Comparison of ENCODE assay signal across 10 cellular contexts in genomic region chr17:6374271-6374691, GRCh38.
DNase-seq lines count a peak whose midpoint lies in the region; ATAC-seq and TF ChIP-seq lines count a peak whose summit lies in the region.
"Had no signal": no experiment of that assay in that cellular context is flagged by ENCODE, and none has a peak within 500 bp of the region (broad histone marks: within the 10 kb centered on the region; RNA-seq: fewer than 3 reads in every experiment).

No MANE protein-coding gene starts in this region.

- H2BK5ac ChIP-seq in IMR-90 (ENCODE audit: low read depth, low read length, poor library complexity, severe bottlenecking): no peak overlapping the region

- no peak overlapping the region for H3K9ac ChIP-seq in IMR-90 (ENCODE audit: low read depth, low read length)
- H3K9ac ChIP-seq in mammary epithelial cell (ENCODE audit: insufficient read depth, low read length): peak overlapping the region; percentile 59

- H2BK15ac ChIP-seq in IMR-90 (ENCODE audit: low read depth, low read length): no peak overlapping the region

- H3K4ac ChIP-seq in IMR-90 (ENCODE audit: low read depth, low read length): no peak overlapping the region

- no peak overlapping the region for H4K5ac ChIP-seq in IMR-90 (ENCODE audit: low read depth, low read length)

- no peaks in the 10 kb centered on the region for H4K20me1 ChIP-seq in IMR-90 (ENCODE audit: insufficient read depth, low read length)
- no peaks in the 10 kb centered on the region for H4K20me1 ChIP-seq in mammary epithelial cell (ENCODE audit: insufficient read depth, low read length)

- H3K4me1 ChIP-seq in IMR-90 (ENCODE audit: control insufficient read depth, insufficient read depth, low read length): no peaks in the 10 kb centered on the region
- peaks cover 19% of the 10 kb centered on the region for H3K4me1 ChIP-seq in mammary epithelial cell (ENCODE audit: insufficient read depth, low read length)
- peaks cover 11% of the 10 kb centered on the region for H3K4me1 ChIP-seq in mesodermal cell (ENCODE audit: control insufficient read depth, insufficient read depth, low read length, poor library complexity, severe bottlenecking)
- H3K4me1 ChIP-seq in esophagus squamous epithelium: peaks cover 0 to 13% (median 11%) of the 10 kb centered on the region in 3 donors
- no peaks in the 10 kb centered on the region for H3K4me1 ChIP-seq in ascending aorta
- H3K4me1 ChIP-seq: psoas muscle had no signal

- intact Hi-C loops in IMR-90 (cut with micrococcal nuclease) (no loop called here), mammary epithelial cell (cut with micrococcal nuclease) (no loop called here), esophagus squamous epithelium (cut with DNase I) (no loop called here), ascending aorta (cut with DNase I) (no loop called here)

- in situ Hi-C loops in IMR-90 (cut with MboI; ENCODE audit: low sequenced_read_pairs) (no loop called here), mammary epithelial cell (cut with MboI; ENCODE audit: low sequenced_read_pairs in 2 of 2) (no loop called here), GM13976 (cut with MboI; ENCODE audit: low sequenced_read_pairs, unreplicated experiment) (no loop called here)

- no peaks in the 10 kb centered on the region for H3K36me3 ChIP-seq in IMR-90 (ENCODE audit: control insufficient read depth, insufficient read depth, low read length)
- no peaks in the 10 kb centered on the region for H3K36me3 ChIP-seq in mammary epithelial cell (ENCODE audit: insufficient read depth, low read length)
- no peaks in the 10 kb centered on the region for H3K36me3 ChIP-seq in mesodermal cell (ENCODE audit: control insufficient read depth, insufficient read depth, low read length)
- no peaks in the 10 kb centered on the region for H3K36me3 ChIP-seq in esophagus squamous epithelium
- H3K36me3 ChIP-seq in ascending aorta: no peaks in the 10 kb centered on the region

- BruUV-seq in IMR-90 (replicated peaks; lab: Mats Ljungman, UMichigan) (no TSS peak), mammary epithelial cell (replicated peaks; lab: Mats Ljungman, UMichigan) (no TSS peak)

- H3K27me3 ChIP-seq in IMR-90 (ENCODE audit: control insufficient read depth, insufficient read depth, low read length): peaks cover 3% of the 10 kb centered on the region
- H3K27me3 ChIP-seq in mammary epithelial cell (ENCODE audit: insufficient read depth, low read length): no peaks in the 10 kb centered on the region
- peaks cover 0 to 44% (median 2%) of the 10 kb centered on the region in 4 donors for H3K27me3 ChIP-seq in esophagus squamous epithelium
- H3K27me3 ChIP-seq in ascending aorta: no peaks in the 10 kb centered on the region

- H3K79me1 ChIP-seq in IMR-90 (ENCODE audit: low read depth in 1 of 2, low read length in 2 of 2): no peaks in the 10 kb centered on the region

- TF ChIP-seq CTCF in IMR-90 (conservative IDR thresholded peaks at IDR 0.05; ENCODE audit: low read depth, low read length) (no peak), mammary epithelial cell (conservative IDR thresholded peaks at IDR 0.05 in 1 of 2, IDR thresholded peaks at IDR 0.05 in 1 of 2; ENCODE audit: extremely low read depth in 1 of 2, insufficient read depth in 1 of 2, low read depth in 1 of 2, low read length in 2 of 2) (no peak), esophagus squamous epithelium (IDR thresholded peaks at IDR 0.05) (no peak), GM13976 (IDR thresholded peaks at IDR 0.05; ENCODE audit: borderline replicate concordance, control extremely low read depth, extremely low read depth, insufficient read depth, missing control alignments) (no peak), ascending aorta (IDR thresholded peaks at IDR 0.05) (no peak)

- no peak for TF ChIP-seq POLR2A in IMR-90 (IDR thresholded peaks at IDR 0.05; ENCODE audit: low read depth, low read length)
- TF ChIP-seq POLR2A in esophagus squamous epithelium (IDR thresholded peaks at IDR 0.05): no peak

- TF ChIP-seq RAD21 in IMR-90 (IDR thresholded peaks at IDR 0.05; ENCODE audit: low read length): no peak

- no peak overlapping the region for H3K18ac ChIP-seq in IMR-90 (ENCODE audit: low read depth, low read length)

- peak; percentile 42 for DNase-seq in DMS79 treated with DMSO at 0.1 percent for 48 hours (lab: John Stamatoyannopoulos, UW)
- peak; percentile 13 for DNase-seq in IMR-90
- DNase-seq in mammary epithelial cell: peak; percentile 95
- DNase-seq in esophagus squamous epithelium (lab: John Stamatoyannopoulos, UW): no peak
- DNase-seq in GM13976 (ENCODE audit: low spot score): no peak
- DNase-seq in ascending aorta (ENCODE audit: low spot score in 2 of 2): no peak
- DNase-seq: Kasumi-1, psoas muscle had no signal

- no peak overlapping the region for H2BK20ac ChIP-seq in IMR-90 (ENCODE audit: low read depth, low read length)

- dilution Hi-C loops in IMR-90 (cut with HindIII; ENCODE audit: low sequenced_read_pairs, unreplicated experiment): no loop called here
- dilution Hi-C loops in mammary epithelial cell (cut with HindIII; ENCODE audit: low sequenced_read_pairs): loop anchor here (10.0 kb wide), 1 partner anchor 71 kb away; the partner anchor contains the start of gene PIMREG

- no peak overlapping the region for H3K4me3 ChIP-seq in IMR-90 (ENCODE audit: insufficient read depth, low read depth, low read length)
- peak overlapping the region in 1 of 3 experiments; percentile 1 for H3K4me3 ChIP-seq in mammary epithelial cell (replicated peaks in 1 of 3; ENCODE audit: insufficient read depth in 1 of 3, low read depth in 2 of 3, low read length in 3 of 3)
- no peak overlapping the region for H3K4me3 ChIP-seq in mesodermal cell (ENCODE audit: extremely low read depth, insufficient read depth, low read length, poor library complexity, severe bottlenecking)
- no peak overlapping the region for H3K4me3 ChIP-seq in esophagus squamous epithelium
- H3K4me3 ChIP-seq in ascending aorta: no peak overlapping the region
- H3K4me3 ChIP-seq: psoas muscle had no signal

- CTCF ChIA-PET in IMR-90 (lab: Yijun Ruan, JAX) (no interaction called here), mammary epithelial cell (lab: Charles Lee; ENCODE audit: low non-redundant PET) (interaction anchor here (0.6 kb wide), 1 partner anchor 196 kb away, joined by 4 read pairs; no protein-coding TSS in a partner anchor)

- no peaks in the 10 kb centered on the region for H3K79me2 ChIP-seq in mammary epithelial cell (ENCODE audit: insufficient read depth, low read length)

- H2AFZ ChIP-seq in IMR-90 (replicated peaks; ENCODE audit: low read length, poor library complexity) (no peak overlapping the region), mammary epithelial cell (ENCODE audit: low read depth, low read length) (peak overlapping the region; percentile 23)

- H3K27ac ChIP-seq in IMR-90 (ENCODE audit: insufficient read depth, low read length) (no peak overlapping the region), mammary epithelial cell (ENCODE audit: insufficient read depth, low read depth, low read length) (peak overlapping the region; percentile 74), mesodermal cell (ENCODE audit: low read depth, low read length, severe bottlenecking) (peak overlapping the region; percentile 25), esophagus squamous epithelium (no peak overlapping the region), ascending aorta (no peak overlapping the region)
- H3K27ac ChIP-seq: psoas muscle had no signal

- H3K23ac ChIP-seq in IMR-90 (ENCODE audit: low read depth, low read length): no peak overlapping the region

- H2AK5ac ChIP-seq in IMR-90 (ENCODE audit: low read depth, low read length): no peak overlapping the region

- H3K9me3 ChIP-seq in IMR-90 (ENCODE audit: control insufficient read depth, insufficient read depth, low read length) (no peaks in the 10 kb centered on the region), mammary epithelial cell (replicated peaks; ENCODE audit: insufficient read depth, low read length) (no peaks in the 10 kb centered on the region), mesodermal cell (ENCODE audit: control insufficient read depth, low read length) (peaks cover 4% of the 10 kb centered on the region), esophagus squamous epithelium (peaks cover 0 to 5% (median 0%) of the 10 kb centered on the region in 3 donors), ascending aorta (no peaks in the 10 kb centered on the region)
- H3K9me3 ChIP-seq: psoas muscle had no signal

- no peak overlapping the region for H4K8ac ChIP-seq in IMR-90 (ENCODE audit: low read depth in 2 of 2, low read length in 2 of 2)

- ATAC-seq in IMR-90 (ENCODE audit: low read depth) (peak; percentile 49), HG02571 (IDR thresholded peaks at IDR 0.05; ENCODE audit: unreplicated experiment) (no peak)

- no peak overlapping the region for H2AK9ac ChIP-seq in IMR-90 (replicated peaks; ENCODE audit: low read depth, low read length, poor library complexity)

- no peak overlapping the region for H3K56ac ChIP-seq in IMR-90 (ENCODE audit: extremely low read depth, insufficient read depth, low read length)

- no peaks in the 10 kb centered on the region for H3K9me1 ChIP-seq in IMR-90 (ENCODE audit: insufficient read depth, low read length)

- POLR2A ChIA-PET in IMR-90 (lab: Charles Lee; ENCODE audit: unreplicated experiment): no interaction called here

- H2BK120ac ChIP-seq in IMR-90 (ENCODE audit: low read depth, low read length): no peak overlapping the region

- no peak overlapping the region for H4K91ac ChIP-seq in IMR-90 (ENCODE audit: insufficient read depth, low read depth, low read length)

- no CpG with 5 or more reads among the region's 2 CpGs for WGBS in IMR-90 (ENCODE audit: extremely low coverage in 2 of 2, insufficient read length in 1 of 2), 2 experiments
- WGBS in mammary epithelial cell (ENCODE audit: low coverage, missing lambda C conversion rate): 36% methylated on average over 2 of the region's 2 CpGs
- 29 to 40% methylated on average over 1 of the region's 2 CpGs for WGBS in mesodermal cell (ENCODE audit: insufficient coverage in 2 of 2), 2 experiments
- 0 to 5% methylated on average over 2 of the region's 2 CpGs for WGBS in esophagus squamous epithelium, 2 donors

- H3K4me2 ChIP-seq in IMR-90 (ENCODE audit: low read depth, low read length) (no peak overlapping the region), mammary epithelial cell (ENCODE audit: insufficient read depth, low read depth, low read length) (peak overlapping the region; percentile 66)

- no peak overlapping the region for H3K14ac ChIP-seq in IMR-90 (replicated peaks; ENCODE audit: low read depth, low read length)

TF ChIP-seq in IMR-90, 13 proteins besides CTCF, POLR2A, EP300 and RAD21:
- TF ChIP-seq MAFK (IDR thresholded peaks at IDR 0.05; ENCODE audit: low read depth, low read length): no peak
- no peak for TF ChIP-seq RFX5 (IDR thresholded peaks at IDR 0.05; ENCODE audit: low read depth, low read length)

Comparison
In these comparisons a context has a peak if more than half of its experiments do, and no peak if none do; other contexts are left out.
1. DNase-seq: peak in DMS79 treated with DMSO at 0.1 percent for 48 hours (single experiment), IMR-90 (single experiment) and mammary epithelial cell (single experiment); none in esophagus squamous epithelium (single experiment), GM13976 (single experiment) and ascending aorta (0 of 2).
2. H3K27ac ChIP-seq: peak in mammary epithelial cell (single experiment) and mesodermal cell (single experiment); none in IMR-90 (single experiment), esophagus squamous epithelium (0 of 4) and ascending aorta (0 of 2).